Comparison of ENCODE assay signal across 8 cellular contexts in genomic region chr15:86915811-86916331, GRCh38.
DNase-seq lines count a peak whose midpoint lies in the region; ATAC-seq and TF ChIP-seq lines count a peak whose summit lies in the region.

No MANE protein-coding gene starts in this region.

- H3K4me3 ChIP-seq in liver (ENCODE audit: low read depth in 1 of 3, low read length in 3 of 3) = no peak overlapping the region

- H3K9ac ChIP-seq in liver (ENCODE audit: low read depth in 1 of 2, low read length in 2 of 2) = no peak overlapping the region

- DNase-seq in NCI-H1105 treated with DMSO at 0.1 percent for 48 hours (lab: John Stamatoyannopoulos, UW) (peak; percentile 44), NCI-H1105 (lab: John Stamatoyannopoulos, UW) (no peak), NCI-H69 (lab: John Stamatoyannopoulos, UW) (peak; percentile 10), cerebellum (ENCODE audit: low spot score) (peak; percentile 77), 8988T (no peak)

- ATAC-seq in HG02885 (IDR thresholded peaks at IDR 0.05; ENCODE audit: poor library complexity, unreplicated experiment) (no peak), HG03045 (IDR thresholded peaks at IDR 0.05; ENCODE audit: unreplicated experiment) (no peak)

- H3K9me3 ChIP-seq in liver (ENCODE audit: control insufficient read depth in 4 of 4, low read length in 3 of 4) = no peaks in the 10 kb centered on the region

- 22% methylated on average over 12 of the region's 12 CpGs for WGBS in liver

- H3K27me3 ChIP-seq in liver (ENCODE audit: control insufficient read depth in 4 of 4, insufficient read depth in 4 of 4, low read length in 3 of 4) = peaks cover 0 to 4% (median 0%) of the 10 kb centered on the region in 4 donors

- peak; percentile 71 to 76 for TF ChIP-seq RAD21 in liver (IDR thresholded peaks at IDR 0.05)

- peak; percentile 40 for TF ChIP-seq CTCF in liver (IDR thresholded peaks at IDR 0.05; ENCODE audit: low read depth, low read length, missing input control)

- H3K27ac ChIP-seq in liver (ENCODE audit: low read depth in 1 of 2, low read length in 2 of 2) = no peak overlapping the region

- H3K4me1 ChIP-seq in liver (ENCODE audit: control insufficient read depth in 4 of 4, insufficient read depth in 4 of 4, low read length in 3 of 4) = no peaks in the 10 kb centered on the region

- no peaks in the 10 kb centered on the region for H3K36me3 ChIP-seq in liver (ENCODE audit: control insufficient read depth in 4 of 4, insufficient read depth in 3 of 4, low read depth in 1 of 4, low read length in 3 of 4)

TF ChIP-seq in liver, 16 proteins besides CTCF, POLR2A, EP300 and RAD21:
- TF ChIP-seq JUND (IDR thresholded peaks at IDR 0.05) = no peak
- no peak for TF ChIP-seq FOXA1 (IDR thresholded peaks at IDR 0.05)
- no peak for TF ChIP-seq ATF3 (IDR thresholded peaks at IDR 0.05)
- TF ChIP-seq EGR1 (IDR thresholded peaks at IDR 0.05; ENCODE audit: low read depth in 2 of 2) = no peak
- TF ChIP-seq NR2F2 (IDR thresholded peaks at IDR 0.05) = peak; percentile 68

Comparison
In these comparisons a context has a peak if more than half of its experiments do, and no peak if none do; other contexts are left out.
1. DNase-seq: peak in NCI-H1105 treated with DMSO at 0.1 percent for 48 hours (single experiment), NCI-H69 (single experiment) and cerebellum (single experiment); none in NCI-H1105 (single experiment) and 8988T (single experiment).